ENCODE assay signal across 7 cellular contexts in the genomic region with DNA sequence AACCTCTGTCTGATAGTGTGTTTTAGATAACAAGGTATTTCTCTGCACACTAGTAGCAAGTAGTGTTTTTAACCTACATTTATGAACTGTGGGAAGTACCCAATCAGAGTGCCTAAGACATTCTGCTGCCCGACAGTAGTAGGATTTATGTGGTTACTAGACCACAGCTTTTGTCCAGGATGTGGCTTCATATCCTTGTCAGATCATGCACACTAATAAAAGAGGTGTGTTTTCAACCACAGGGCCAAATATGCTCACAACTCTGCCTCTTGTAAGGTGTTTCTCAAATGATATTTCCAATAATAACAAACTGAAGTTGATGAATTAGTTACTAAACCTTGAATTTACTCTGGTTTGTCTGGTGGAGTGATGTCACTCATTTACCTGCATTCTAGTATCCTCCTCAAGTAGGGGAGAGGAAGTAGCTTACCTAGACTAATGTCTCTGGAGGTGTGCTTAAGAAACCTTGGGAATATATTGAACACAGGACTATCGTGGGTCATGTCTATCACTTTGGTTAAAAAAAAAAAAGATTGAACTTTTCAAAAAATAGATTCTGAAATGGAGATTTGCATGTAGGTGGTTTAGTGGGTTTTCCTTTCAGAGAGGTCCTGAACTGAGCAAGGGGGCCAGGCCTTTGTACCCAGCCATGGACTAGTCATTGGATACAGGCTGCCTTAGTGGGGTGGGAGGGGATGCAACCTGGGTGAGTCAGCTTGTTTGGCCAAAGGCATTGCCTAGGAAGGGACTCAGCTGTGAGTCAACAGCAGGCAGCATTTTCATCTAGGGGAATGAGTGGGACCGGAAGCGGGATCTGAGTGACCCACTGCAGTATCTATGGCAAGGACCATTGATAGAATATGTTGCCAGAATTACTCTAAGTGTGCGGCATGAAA. TPM values are rescaled to one million over a fixed set of nuclear protein-coding genes. Genes with fewer than 3 reads are reported as not detected.
A peak's percentile ranks its signal among the peaks of the same experiment; 100 is the strongest.
DNase-seq lines count a peak whose midpoint lies in the region; ATAC-seq, FAIRE-seq and TF ChIP-seq lines count a peak whose summit lies in the region.

No MANE protein-coding gene starts in this region.

- no peaks in the 10 kb centered on the region for H3K27me3 ChIP-seq in RWPE2 (ENCODE audit: insufficient read depth, poor library complexity, severe bottlenecking)
- H3K27me3 ChIP-seq in astrocyte (ENCODE audit: insufficient read depth, low read length): no peaks in the 10 kb centered on the region
- H3K27me3 ChIP-seq in suprapubic skin: no peaks in the 10 kb centered on the region

- H3K4me1 Mint-ChIP-seq in astrocyte (ENCODE audit: low read depth, unreplicated experiment): peaks cover 17% of the 10 kb centered on the region

- ATAC-seq in GM19043 (IDR thresholded peaks at IDR 0.05; ENCODE audit: low read depth, unreplicated experiment): peak; percentile 79
- ATAC-seq in HG03039 (IDR thresholded peaks at IDR 0.05; ENCODE audit: unreplicated experiment): peak; percentile 62
- ATAC-seq in RWPE2 (ENCODE audit: low read depth): peak; percentile 89

- TF ChIP-seq CTCF in RWPE2 (IDR thresholded peaks at IDR 0.05; ENCODE audit: poor library complexity, severe bottlenecking) (no peak), astrocyte (IDR thresholded peaks at IDR 0.05; ENCODE audit: insufficient read depth, low read depth, low read length) (no peak), suprapubic skin (IDR thresholded peaks at IDR 0.05) (no peak)

- peaks cover 45% of the 10 kb centered on the region for H3K79me2 ChIP-seq in astrocyte (ENCODE audit: insufficient read depth, low read length)

- H3K27ac Mint-ChIP-seq in astrocyte (ENCODE audit: unreplicated experiment): peak overlapping the region; percentile 82

- H3K4me3 ChIP-seq in RWPE2 (ENCODE audit: severe bottlenecking) (no peak overlapping the region), astrocyte (ENCODE audit: insufficient read depth, low read depth, low read length) (no peak overlapping the region), suprapubic skin (no peak overlapping the region)

- H3K4me1 ChIP-seq in RWPE2 (ENCODE audit: insufficient read depth, poor library complexity, severe bottlenecking) (peaks cover 12% of the 10 kb centered on the region), astrocyte (ENCODE audit: insufficient read depth, low read length) (peaks cover 14% of the 10 kb centered on the region), suprapubic skin (peaks cover 6% of the 10 kb centered on the region)

- peak overlapping the region; percentile 19 for H3K27ac ChIP-seq in RWPE2 (ENCODE audit: poor library complexity, severe bottlenecking)
- H3K27ac ChIP-seq in astrocyte (ENCODE audit: low read depth, low read length): no peak overlapping the region
- H3K27ac ChIP-seq in suprapubic skin: no peak overlapping the region

- peaks cover 72% of the 10 kb centered on the region for H4K20me1 ChIP-seq in astrocyte (ENCODE audit: insufficient read depth, low read length)

- H3K4me2 ChIP-seq in astrocyte (ENCODE audit: low read length): peak overlapping the region; percentile 55

- H3K27me3 Mint-ChIP-seq in astrocyte (ENCODE audit: low read depth, unreplicated experiment): no peaks in the 10 kb centered on the region

- H3K9me3 ChIP-seq in RWPE2 (ENCODE audit: severe bottlenecking): no peaks in the 10 kb centered on the region
- no peaks in the 10 kb centered on the region for H3K9me3 ChIP-seq in astrocyte (ENCODE audit: insufficient read depth, low read depth, low read length)
- H3K9me3 ChIP-seq in suprapubic skin: no peaks in the 10 kb centered on the region

- no peak overlapping the region for H3K9ac ChIP-seq in astrocyte (ENCODE audit: low read length)

- 91% methylated on average over 5 of the region's 5 CpGs for WGBS in suprapubic skin

- TF ChIP-seq EP300 in suprapubic skin (IDR thresholded peaks at IDR 0.05): no peak

- no peak for FAIRE-seq in astrocyte (lab: Jason Lieb, UNC)

- H3K36me3 ChIP-seq in RWPE2 (ENCODE audit: low read depth) (peaks cover 9% of the 10 kb centered on the region), astrocyte (ENCODE audit: insufficient read depth, low read length) (peaks cover 8% of the 10 kb centered on the region), suprapubic skin (peaks cover 12% of the 10 kb centered on the region)

- H2AFZ ChIP-seq in astrocyte (ENCODE audit: low read depth, low read length): no peak overlapping the region

- H3K4me3 Mint-ChIP-seq in astrocyte (ENCODE audit: unreplicated experiment): no peak overlapping the region

- no peak for TF ChIP-seq POLR2A in suprapubic skin (IDR thresholded peaks at IDR 0.05)

- DNase-seq in RWPE2 (ENCODE audit: low spot score): no peak
- peak; percentile 88 for DNase-seq in astrocyte (ENCODE audit: low read depth)
- peak; percentile 29 for DNase-seq in pulmonary artery endothelial cell (ENCODE audit: low read depth, low spot score)
- no peak for DNase-seq in suprapubic skin (ENCODE audit: low spot score in 2 of 2)
- no peak for DNase-seq in UCSD-AML1 (lab: John Stamatoyannopoulos, UW; ENCODE audit: unreplicated experiment)

- H3K36me3 Mint-ChIP-seq in astrocyte (ENCODE audit: low read depth, unreplicated experiment): peaks cover 11% of the 10 kb centered on the region

- H3K9me3 Mint-ChIP-seq in astrocyte (ENCODE audit: unreplicated experiment): no peaks in the 10 kb centered on the region

RNA-seq across cellular contexts. Expression of gene FBXW8, which starts 14.1 kb away (rescaled TPM):
- total RNA-seq in astrocyte: 26.4 and 28.7 TPM in 2 replicates
- total RNA-seq in pulmonary artery endothelial cell: 6.1 and 9.2 TPM in 2 replicates
- total RNA-seq in suprapubic skin: 10 to 100 TPM in 2 of 4 donors, 1 to 10 TPM in 2; 9.1 to 19.0 (median 13.5) TPM

RNA-seq across cellular contexts. Expression of gene HRK, which starts 43.6 kb away (rescaled TPM):
- total RNA-seq in astrocyte (1.3 and 2.1 TPM in 2 replicates), pulmonary artery endothelial cell (not detected in 2 replicates), suprapubic skin (not detected)

Comparison
In these comparisons a context has a peak if more than half of its experiments do, and no peak if none do; other contexts are left out.
1. DNase-seq: peak in astrocyte (single experiment) and pulmonary artery endothelial cell (single experiment); none in RWPE2 (single experiment), suprapubic skin (0 of 2) and UCSD-AML1 (single experiment).
2. Peak in every context shown above with its lines, with median percentiles within 50 percentile points of each other: ATAC-seq.